Comparison of ENCODE assay signal across 12 cellular contexts in genomic region chr11:35151241-35151640, GRCh38. TPM values are rescaled to one million over a fixed set of nuclear protein-coding genes. Genes with fewer than 3 reads are reported as not detected.
DNase-seq lines count a peak whose midpoint lies in the region; ATAC-seq, FAIRE-seq and TF ChIP-seq lines count a peak whose summit lies in the region.
"Had no signal": no experiment of that assay in that cellular context is flagged by ENCODE, and none has a peak within 500 bp of the region (broad histone marks: within the 10 kb centered on the region; RNA-seq: fewer than 3 reads in every experiment).

No MANE protein-coding gene starts in this region.

- H3K27me3 ChIP-seq in lower lobe of right lung (ENCODE audit: low read depth) = no peaks in the 10 kb centered on the region

- POLR2A ChIA-PET in A549 (lab: Yijun Ruan, JAX) (interaction anchor here (1.2 kb wide), 1 partner anchor 11 kb away, joined by 3 read pairs; no protein-coding TSS in a partner anchor), HEK293 (lab: Yijun Ruan, JAX) (interaction anchor here (1.5 kb wide), 1 partner anchor 12 kb away, joined by 3 read pairs; no protein-coding TSS in a partner anchor)

- peaks cover 46% of the 10 kb centered on the region for H3K4me1 ChIP-seq in A549
- H3K4me1 ChIP-seq in HEK293 (ENCODE audit: control insufficient read depth, insufficient read depth, low read length) = no peaks in the 10 kb centered on the region
- H3K4me1 ChIP-seq in lower lobe of right lung = peaks cover 90% of the 10 kb centered on the region

- no peak for TF ChIP-seq RAD21 in A549 (conservative IDR thresholded peaks at IDR 0.05 in 1 of 2, IDR thresholded peaks at IDR 0.05 in 1 of 2)

- intact Hi-C loops in lower lobe of right lung (cut with DNase I) = no loop called here

- DNase-seq in A549 (ENCODE audit: low read depth in 1 of 2, low spot score in 1 of 2) (no peak), astrocyte of the hippocampus (ENCODE audit: low read depth, low spot score) (peak; percentile 40), lower lobe of right lung (no peak), NCI-H2107 treated with DMSO at 0.1 percent for 48 hours (lab: John Stamatoyannopoulos, UW; ENCODE audit: unreplicated experiment) (no peak), NCI-H510A (lab: John Stamatoyannopoulos, UW) (no peak)
- DNase-seq: activated CD4-positive, alpha-beta T cell treated with anti-CD3 and anti-CD28 coated beads, Interleukin-2, amount 10 ng/mL, durations not matched to agents 7 days and 5 days; AML-193 had no signal

- TF ChIP-seq CTCF in A549 (IDR thresholded peaks at IDR 0.05) (no peak), HEK293 (tag by site-specific recombination; IDR thresholded peaks at IDR 0.05) (no peak), lower lobe of right lung (IDR thresholded peaks at IDR 0.05) (no peak)

- peak overlapping the region; percentile 41 for H3K4me2 ChIP-seq in A549

- WGBS in A549 (ENCODE audit: missing lambda C conversion rate) = 78% methylated on average over 1 of the region's 1 CpG

- H3K27ac ChIP-seq in A549 = peak overlapping the region; percentile 20 to 44; a peak in 4 of 6 replicates
- no peak overlapping the region for H3K27ac ChIP-seq in HEK293 (ENCODE audit: extremely low read depth, low read depth, low read length)
- peak overlapping the region; percentile 20 for H3K27ac ChIP-seq in lower lobe of right lung

- ATAC-seq in A549 (peak in 1 of 2 experiments; percentile 50; a peak in 3 of 6 replicates), lower lobe of right lung (peak in 1 of 2 donors; percentile 30), HG02938 (IDR thresholded peaks at IDR 0.05; ENCODE audit: unreplicated experiment) (no peak), HG02973 (IDR thresholded peaks at IDR 0.05; ENCODE audit: unreplicated experiment) (no peak)
- ATAC-seq: Right ventricle myocardium inferior, sciatic nerve had no signal

- TF ChIP-seq EP300 in A549 (IDR thresholded peaks at IDR 0.05) = no peak

- H3K9me3 ChIP-seq in A549 (no peaks in the 10 kb centered on the region), HEK293 (ENCODE audit: control insufficient read depth, insufficient read depth, low read depth, low read length) (no peaks in the 10 kb centered on the region), lower lobe of right lung (no peaks in the 10 kb centered on the region)

- FAIRE-seq in A549 (lab: Jason Lieb, UNC) = no peak

- CTCF ChIA-PET in A549 (lab: Yijun Ruan, JAX) = interaction anchor here (1.3 to 3.1 kb wide), 3 partner anchors 12 to 26 kb away, joined by 3 to 17 read pairs (median 5); partner anchors contain the start of gene CD44
- CTCF ChIA-PET in HEK293 (lab: Yijun Ruan, JAX) = interaction anchor here (0.9 kb wide), 1 partner anchor 45 kb away, joined by 3 read pairs; no protein-coding TSS in a partner anchor

- H3K36me3 ChIP-seq in HEK293 (ENCODE audit: control insufficient read depth in 2 of 2, insufficient read depth in 1 of 2, low read length in 2 of 2) = no peaks in the 10 kb centered on the region
- no peaks in the 10 kb centered on the region for H3K36me3 ChIP-seq in lower lobe of right lung

- no peak for TF ChIP-seq POLR2A in A549 (IDR thresholded peaks at IDR 0.05; ENCODE audit: low read length)

- H3K4me3 ChIP-seq in A549 = no peak overlapping the region
- H3K4me3 ChIP-seq in HEK293 (ENCODE audit: low read depth, low read length) = no peak overlapping the region
- no peak overlapping the region for H3K4me3 ChIP-seq in lower lobe of right lung

TF ChIP-seq in A549, 52 proteins besides CTCF, POLR2A, EP300 and RAD21:
- TF ChIP-seq RARB (CRISPR knock-in tag; IDR thresholded peaks at IDR 0.05) = no peak
- no peak for TF ChIP-seq ZNF302 (CRISPR knock-in tag; IDR thresholded peaks at IDR 0.05)
- no peak for TF ChIP-seq KDM5A (IDR thresholded peaks at IDR 0.05)
- TF ChIP-seq FOSB (CRISPR knock-in tag; IDR thresholded peaks at IDR 0.05) = no peak
- TF ChIP-seq GATA3 (IDR thresholded peaks at IDR 0.05; ENCODE audit: borderline replicate concordance) = no peak
- TF ChIP-seq CHD2 (IDR thresholded peaks at IDR 0.05; ENCODE audit: low read length, partially characterized antibody) = no peak
- no peak for TF ChIP-seq CBX8 (IDR thresholded peaks at IDR 0.05)
- TF ChIP-seq RCOR1 (IDR thresholded peaks at IDR 0.05; ENCODE audit: low read depth, low read length) = no peak
- no peak for TF ChIP-seq JUN (IDR thresholded peaks at IDR 0.05)
- no peak for TF ChIP-seq HOXA7 (CRISPR knock-in tag; IDR thresholded peaks at IDR 0.05)
- no peak for TF ChIP-seq HOXB5 (CRISPR knock-in tag; IDR thresholded peaks at IDR 0.05)
- no peak for TF ChIP-seq FOSL2 (IDR thresholded peaks at IDR 0.05)
- TF ChIP-seq FOSL2 (CRISPR knock-in tag; IDR thresholded peaks at IDR 0.05) = no peak
- TF ChIP-seq EHMT2 (IDR thresholded peaks at IDR 0.05; ENCODE audit: low read depth) = no peak
- no peak for TF ChIP-seq KDM1A (IDR thresholded peaks at IDR 0.05; ENCODE audit: low read depth)
- no peak for TF ChIP-seq MAFK (IDR thresholded peaks at IDR 0.05; ENCODE audit: partially characterized antibody)
- TF ChIP-seq NR3C1 (IDR thresholded peaks at IDR 0.05) = no peak
- no peak for TF ChIP-seq NPAS2 (CRISPR knock-in tag; IDR thresholded peaks at IDR 0.05; ENCODE audit: borderline replicate concordance)
TF ChIP-seq in A549: peak in this region for 0.

TF ChIP-seq in HEK293, 187 proteins besides CTCF, POLR2A, EP300 and RAD21:
- TF ChIP-seq ZNF112 (tag by site-specific recombination; IDR thresholded peaks at IDR 0.05) (no peak), ZNF23 (tag by site-specific recombination; IDR thresholded peaks at IDR 0.05; ENCODE audit: borderline replicate concordance) (peak; percentile 48; the same call in 1 of the 2 replicates)

RNA-seq across cellular contexts. Expression of gene CD44, which starts 12.3 kb away (rescaled TPM):
- 309 and 350 TPM in 2 replicates for polyA plus RNA-seq in A549 (2011; rRNA removed)
- 153 and 218 TPM in 2 replicates for polyA plus RNA-seq in A549 (2012; cell fraction: cytosol; rRNA removed)
- 265 and 417 TPM in 2 replicates for polyA plus RNA-seq in A549 (2012; cell fraction: nucleus; rRNA removed)
- polyA plus RNA-seq in A549 (2017; fragmentation: RNase III; extraction: RNeasy Plus Mini Kit Qiagen cat#74134 plus additional on column Dnase treatment) = 545 to 587 TPM (median 585 TPM) in 3 replicates
- 385 and 445 TPM in 2 replicates for polyA minus RNA-seq in A549 (2011; rRNA and poly(A)+ RNA removed)
- 613 TPM for total RNA-seq in lower lobe of right lung
